Comparison of ENCODE assay signal across 1 cellular context in genomic region chrX:119899125-119899524, GRCh38.
TF ChIP-seq lines count a peak whose summit lies in the region.

No MANE protein-coding gene starts in this region.

TF ChIP-seq in HepG2, 621 proteins besides CTCF, POLR2A, EP300 and RAD21:
- TF ChIP-seq, protein P1, sequence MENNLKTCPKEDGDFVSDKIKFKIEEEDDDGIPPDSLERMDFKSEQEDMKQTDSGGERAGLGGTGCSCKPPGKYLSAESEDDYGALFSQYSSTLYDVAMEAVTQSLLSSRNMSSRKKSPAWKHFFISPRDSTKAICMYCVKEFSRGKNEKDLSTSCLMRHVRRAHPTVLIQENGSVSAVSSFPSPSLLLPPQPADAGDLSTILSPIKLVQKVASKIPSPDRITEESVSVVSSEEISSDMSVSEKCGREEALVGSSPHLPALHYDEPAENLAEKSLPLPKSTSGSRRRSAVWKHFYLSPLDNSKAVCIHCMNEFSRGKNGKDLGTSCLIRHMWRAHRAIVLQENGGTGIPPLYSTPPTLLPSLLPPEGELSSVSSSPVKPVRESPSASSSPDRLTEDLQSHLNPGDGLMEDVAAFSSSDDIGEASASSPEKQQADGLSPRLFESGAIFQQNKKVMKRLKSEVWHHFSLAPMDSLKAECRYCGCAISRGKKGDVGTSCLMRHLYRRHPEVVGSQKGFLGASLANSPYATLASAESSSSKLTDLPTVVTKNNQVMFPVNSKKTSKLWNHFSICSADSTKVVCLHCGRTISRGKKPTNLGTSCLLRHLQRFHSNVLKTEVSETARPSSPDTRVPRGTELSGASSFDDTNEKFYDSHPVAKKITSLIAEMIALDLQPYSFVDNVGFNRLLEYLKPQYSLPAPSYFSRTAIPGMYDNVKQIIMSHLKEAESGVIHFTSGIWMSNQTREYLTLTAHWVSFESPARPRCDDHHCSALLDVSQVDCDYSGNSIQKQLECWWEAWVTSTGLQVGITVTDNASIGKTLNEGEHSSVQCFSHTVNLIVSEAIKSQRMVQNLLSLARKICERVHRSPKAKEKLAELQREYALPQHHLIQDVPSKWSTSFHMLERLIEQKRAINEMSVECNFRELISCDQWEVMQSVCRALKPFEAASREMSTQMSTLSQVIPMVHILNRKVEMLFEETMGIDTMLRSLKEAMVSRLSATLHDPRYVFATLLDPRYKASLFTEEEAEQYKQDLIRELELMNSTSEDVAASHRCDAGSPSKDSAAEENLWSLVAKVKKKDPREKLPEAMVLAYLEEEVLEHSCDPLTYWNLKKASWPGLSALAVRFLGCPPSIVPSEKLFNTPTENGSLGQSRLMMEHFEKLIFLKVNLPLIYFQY (CRISPR knock-in tag; IDR thresholded peaks at IDR 0.05; ENCODE audit: borderline replicate concordance) = no peak
- TF ChIP-seq KDM1A (CRISPR knock-in tag; IDR thresholded peaks at IDR 0.05) (no peak), GTF3A (CRISPR knock-in tag; conservative IDR thresholded peaks at IDR 0.05) (no peak), ZNF607 (CRISPR knock-in tag; IDR thresholded peaks at IDR 0.05; ENCODE audit: borderline replicate concordance) (no peak), ISX (CRISPR knock-in tag; conservative IDR thresholded peaks at IDR 0.05) (no peak), ZNF713 (CRISPR knock-in tag; IDR thresholded peaks at IDR 0.05) (no peak), FOXK1 (CRISPR knock-in tag; IDR thresholded peaks at IDR 0.05; ENCODE audit: borderline replicate concordance, low read depth) (no peak), YY1 (IDR thresholded peaks at IDR 0.05; ENCODE audit: insufficient read depth, insufficient replicate concordance, low read depth, low read length) (no peak), JUNB (CRISPR knock-in tag; IDR thresholded peaks at IDR 0.05; ENCODE audit: borderline replicate concordance) (no peak), ZFP82 (CRISPR knock-in tag; IDR thresholded peaks at IDR 0.05; ENCODE audit: borderline replicate concordance) (no peak), ZNF747 (CRISPR knock-in tag; IDR thresholded peaks at IDR 0.05; ENCODE audit: borderline replicate concordance) (no peak)
- TF ChIP-seq, protein P2, sequence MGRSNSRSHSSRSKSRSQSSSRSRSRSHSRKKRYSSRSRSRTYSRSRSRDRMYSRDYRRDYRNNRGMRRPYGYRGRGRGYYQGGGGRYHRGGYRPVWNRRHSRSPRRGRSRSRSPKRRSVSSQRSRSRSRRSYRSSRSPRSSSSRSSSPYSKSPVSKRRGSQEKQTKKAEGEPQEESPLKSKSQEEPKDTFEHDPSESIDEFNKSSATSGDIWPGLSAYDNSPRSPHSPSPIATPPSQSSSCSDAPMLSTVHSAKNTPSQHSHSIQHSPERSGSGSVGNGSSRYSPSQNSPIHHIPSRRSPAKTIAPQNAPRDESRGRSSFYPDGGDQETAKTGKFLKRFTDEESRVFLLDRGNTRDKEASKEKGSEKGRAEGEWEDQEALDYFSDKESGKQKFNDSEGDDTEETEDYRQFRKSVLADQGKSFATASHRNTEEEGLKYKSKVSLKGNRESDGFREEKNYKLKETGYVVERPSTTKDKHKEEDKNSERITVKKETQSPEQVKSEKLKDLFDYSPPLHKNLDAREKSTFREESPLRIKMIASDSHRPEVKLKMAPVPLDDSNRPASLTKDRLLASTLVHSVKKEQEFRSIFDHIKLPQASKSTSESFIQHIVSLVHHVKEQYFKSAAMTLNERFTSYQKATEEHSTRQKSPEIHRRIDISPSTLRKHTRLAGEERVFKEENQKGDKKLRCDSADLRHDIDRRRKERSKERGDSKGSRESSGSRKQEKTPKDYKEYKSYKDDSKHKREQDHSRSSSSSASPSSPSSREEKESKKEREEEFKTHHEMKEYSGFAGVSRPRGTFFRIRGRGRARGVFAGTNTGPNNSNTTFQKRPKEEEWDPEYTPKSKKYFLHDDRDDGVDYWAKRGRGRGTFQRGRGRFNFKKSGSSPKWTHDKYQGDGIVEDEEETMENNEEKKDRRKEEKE (IDR thresholded peaks at IDR 0.05) = no peak
- TF ChIP-seq, protein P3, sequence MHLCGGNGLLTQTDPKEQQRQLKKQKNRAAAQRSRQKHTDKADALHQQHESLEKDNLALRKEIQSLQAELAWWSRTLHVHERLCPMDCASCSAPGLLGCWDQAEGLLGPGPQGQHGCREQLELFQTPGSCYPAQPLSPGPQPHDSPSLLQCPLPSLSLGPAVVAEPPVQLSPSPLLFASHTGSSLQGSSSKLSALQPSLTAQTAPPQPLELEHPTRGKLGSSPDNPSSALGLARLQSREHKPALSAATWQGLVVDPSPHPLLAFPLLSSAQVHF (CRISPR knock-in tag; IDR thresholded peaks at IDR 0.05) = no peak
TF ChIP-seq in HepG2: peak in this region for 0.
